Comparison of ENCODE assay signal across 22 cellular contexts in genomic region chr1:64842244-64842643, GRCh38.
DNase-seq lines count a peak whose midpoint lies in the region; ATAC-seq and TF ChIP-seq lines count a peak whose summit lies in the region.
"Had no signal": no experiment of that assay in that cellular context is flagged by ENCODE, and none has a peak within 500 bp of the region (broad histone marks: within the 10 kb centered on the region; RNA-seq: fewer than 3 reads in every experiment).

No MANE protein-coding gene starts in this region.

- TF ChIP-seq CTCF in breast epithelium (IDR thresholded peaks at IDR 0.05) (no peak), mammary epithelial cell (conservative IDR thresholded peaks at IDR 0.05 in 1 of 2, IDR thresholded peaks at IDR 0.05 in 1 of 2; ENCODE audit: extremely low read depth in 1 of 2, insufficient read depth in 1 of 2, low read depth in 1 of 2, low read length in 2 of 2) (no peak)

- H3K79me2 ChIP-seq in mammary epithelial cell (ENCODE audit: insufficient read depth, low read length) = no peaks in the 10 kb centered on the region

- H4K91ac ChIP-seq in mesenchymal stem cell (ENCODE audit: low read length) = no peak overlapping the region

- H3K27ac Mint-ChIP-seq in IgD-negative memory B cell (peak overlapping the region in 2 of 3 donors; percentile 13 to 47), T-helper 17 cell (peak overlapping the region; percentile 83)
- H3K27ac Mint-ChIP-seq: GM23338 had no signal

- no peak for TF ChIP-seq POLR2A in breast epithelium (IDR thresholded peaks at IDR 0.05)

- H3K4me3 ChIP-seq in breast epithelium (no peak overlapping the region), mammary epithelial cell (replicated peaks in 1 of 3; ENCODE audit: insufficient read depth in 1 of 3, low read depth in 2 of 3, low read length in 3 of 3) (no peak overlapping the region), mesenchymal stem cell (ENCODE audit: insufficient read depth in 1 of 2, low read depth in 1 of 2, low read length in 2 of 2) (no peak overlapping the region)
- H3K4me3 ChIP-seq: GM23338, K562 had no signal

- no peak overlapping the region for H2BK12ac ChIP-seq in mesenchymal stem cell (ENCODE audit: low read length in 2 of 2)

- H4K20me1 ChIP-seq in mammary epithelial cell (ENCODE audit: insufficient read depth, low read length) = no peaks in the 10 kb centered on the region

- dilution Hi-C loops in mammary epithelial cell (cut with HindIII; ENCODE audit: low sequenced_read_pairs) = no loop called here

- CTCF ChIA-PET in mammary epithelial cell (lab: Charles Lee; ENCODE audit: low non-redundant PET) = no interaction called here

- peak overlapping the region; percentile 12 to 20 for H3K27ac ChIP-seq in breast epithelium
- no peak overlapping the region for H3K27ac ChIP-seq in mammary epithelial cell (ENCODE audit: insufficient read depth, low read depth, low read length)
- H3K27ac ChIP-seq in mesenchymal stem cell (ENCODE audit: low read length, poor library complexity, severe bottlenecking) = no peak overlapping the region

- H3K9ac ChIP-seq in mammary epithelial cell (ENCODE audit: insufficient read depth, low read length) (no peak overlapping the region), mesenchymal stem cell (ENCODE audit: low read length) (peak overlapping the region; percentile 36)
- H3K9ac ChIP-seq: SK-N-SH had no signal

- no peak overlapping the region for H2AFZ ChIP-seq in mammary epithelial cell (ENCODE audit: low read depth, low read length)
- H2AFZ ChIP-seq in mesenchymal stem cell (ENCODE audit: low read depth, low read length) = no peak overlapping the region
- H2AFZ ChIP-seq: GM23338 had no signal

- in situ Hi-C loops in mammary epithelial cell (cut with MboI; ENCODE audit: low sequenced_read_pairs in 2 of 2) = no loop called here

- H3K4me1 Mint-ChIP-seq in IgD-negative memory B cell (peaks cover 4 to 14% (median 12%) of the 10 kb centered on the region in 3 donors), T-helper 17 cell (peaks cover 5% of the 10 kb centered on the region)

- no peak overlapping the region for H2BK120ac ChIP-seq in mesenchymal stem cell (ENCODE audit: low read depth, low read length)

- H2BK5ac ChIP-seq in mesenchymal stem cell (ENCODE audit: low read depth, low read length, poor library complexity, severe bottlenecking) = no peak overlapping the region

- no peak for ATAC-seq in T-helper 17 cell
- ATAC-seq: GM23338, HCT116, K562, Panc1, Right ventricle myocardium inferior had no signal

- no peaks in the 10 kb centered on the region for H3K4me1 ChIP-seq in breast epithelium
- no peaks in the 10 kb centered on the region for H3K4me1 ChIP-seq in mammary epithelial cell (ENCODE audit: insufficient read depth, low read length)
- H3K4me1 ChIP-seq in mesenchymal stem cell (ENCODE audit: control insufficient read depth, insufficient read depth, low read depth, low read length) = no peaks in the 10 kb centered on the region
- H3K4me1 ChIP-seq: BE2C had no signal

- no peak overlapping the region for H3K18ac ChIP-seq in mesenchymal stem cell (ENCODE audit: low read depth in 1 of 2, low read length in 2 of 2)

- H2BK15ac ChIP-seq in mesenchymal stem cell (ENCODE audit: low read depth, poor library complexity, severe bottlenecking) = no peak overlapping the region

- DNase-seq in breast epithelium (ENCODE audit: low spot score in 2 of 2) (no peak), mammary epithelial cell (no peak), T-helper 17 cell (no peak), mesenchymal stem cell (no peak), KG1 (lab: John Stamatoyannopoulos, UW) (no peak), NCI-H2171 treated with DMSO at 0.1 percent for 48 hours (lab: John Stamatoyannopoulos, UW) (no peak), occipital lobe (lab: John Stamatoyannopoulos, UW) (no peak)
- DNase-seq: BE2C; CD8-positive, alpha-beta memory T cell; DMS53; EL; NCI-H1694 treated with DMSO at 0.1 percent for 48 hours; NCI-H510A; NCI-H748 treated with DMSO at 0.1 percent for 48 hours; NK-92 treated with Interleukin-12 subunit alpha and Interleukin-12 subunit beta, amount 100 ng/mL, for 24 hours; SK-N-SH had no signal

- H3K27me3 ChIP-seq in breast epithelium (no peaks in the 10 kb centered on the region), mammary epithelial cell (ENCODE audit: insufficient read depth, low read length) (no peaks in the 10 kb centered on the region), mesenchymal stem cell (ENCODE audit: control insufficient read depth in 1 of 2, insufficient read depth in 1 of 2, low read length in 2 of 2) (no peaks in the 10 kb centered on the region)
- H3K27me3 ChIP-seq: BE2C had no signal

- no peaks in the 10 kb centered on the region for H3K9me3 Mint-ChIP-seq in IgD-negative memory B cell
- H3K9me3 Mint-ChIP-seq: CD8-positive, alpha-beta memory T cell; GM23338 had no signal

- no peaks in the 10 kb centered on the region for H3K9me3 ChIP-seq in breast epithelium
- no peaks in the 10 kb centered on the region for H3K9me3 ChIP-seq in mammary epithelial cell (replicated peaks; ENCODE audit: insufficient read depth, low read length)
- H3K9me3 ChIP-seq in T-helper 17 cell (ENCODE audit: control insufficient read depth, low read length, poor library complexity, severe bottlenecking) = no peaks in the 10 kb centered on the region
- no peaks in the 10 kb centered on the region for H3K9me3 ChIP-seq in mesenchymal stem cell (ENCODE audit: control insufficient read depth, low read length)
- H3K9me3 ChIP-seq: BE2C, SK-N-SH had no signal

- H3K36me3 Mint-ChIP-seq in IgD-negative memory B cell = peaks cover 2% of the 10 kb centered on the region
- H3K36me3 Mint-ChIP-seq in T-helper 17 cell (ENCODE audit: low read depth) = peaks cover 6% of the 10 kb centered on the region

- peaks cover 2% of the 10 kb centered on the region for H3K27me3 Mint-ChIP-seq in IgD-negative memory B cell
- H3K27me3 Mint-ChIP-seq in T-helper 17 cell = no peaks in the 10 kb centered on the region
- H3K27me3 Mint-ChIP-seq: CD8-positive, alpha-beta memory T cell had no signal

- peaks cover 5% of the 10 kb centered on the region for H3K79me1 ChIP-seq in mesenchymal stem cell (replicated peaks; ENCODE audit: low read length, poor library complexity, severe bottlenecking)

- no peaks in the 10 kb centered on the region for H3K36me3 ChIP-seq in breast epithelium
- peaks cover 9% of the 10 kb centered on the region for H3K36me3 ChIP-seq in mammary epithelial cell (ENCODE audit: insufficient read depth, low read length)
- peaks cover 66 to 90% of the 10 kb centered on the region in 2 experiments for H3K36me3 ChIP-seq in mesenchymal stem cell (ENCODE audit: control insufficient read depth in 1 of 2, insufficient read depth in 2 of 2, low read depth in 1 of 2, low read length in 2 of 2)
- H3K36me3 ChIP-seq: BE2C had no signal

- no peak overlapping the region for H3K23ac ChIP-seq in mesenchymal stem cell (ENCODE audit: low read length in 2 of 2)

- H4K8ac ChIP-seq in mesenchymal stem cell (ENCODE audit: low read length) = no peak overlapping the region

- no peak overlapping the region for H3K4me2 ChIP-seq in mammary epithelial cell (ENCODE audit: insufficient read depth, low read depth, low read length)
- no peak overlapping the region for H3K4me2 ChIP-seq in mesenchymal stem cell (ENCODE audit: low read length, poor library complexity, severe bottlenecking)
- H3K4me2 ChIP-seq: GM23338, SK-N-SH had no signal

- peak overlapping the region in 1 of 4 donors; percentile 23 for H3K4me3 Mint-ChIP-seq in IgD-negative memory B cell
- H3K4me3 Mint-ChIP-seq in T-helper 17 cell = no peak overlapping the region
- H3K4me3 Mint-ChIP-seq: CD8-positive, alpha-beta memory T cell; GM23338 had no signal

- no CpG with 5 or more reads among the region's 3 CpGs for WGBS in mammary epithelial cell (ENCODE audit: low coverage, missing lambda C conversion rate)
- WGBS in mesenchymal stem cell = 98% methylated on average over 3 of the region's 3 CpGs

- no peak overlapping the region for H3K14ac ChIP-seq in mesenchymal stem cell (ENCODE audit: low read length in 2 of 2)

- intact Hi-C loops in breast epithelium (cut with DNase I; ENCODE audit: low total_unique reads) = no loop called here
- intact Hi-C loops in mammary epithelial cell (cut with micrococcal nuclease) = loop anchor here (5.0 kb wide), 1 partner anchor 125 kb away; the partner anchor contains the start of gene JAK1

- no peak overlapping the region for H2AK5ac ChIP-seq in mesenchymal stem cell (ENCODE audit: low read length, severe bottlenecking)

- no TSS peak for BruUV-seq in mammary epithelial cell (replicated peaks; lab: Mats Ljungman, UMichigan)

- no peak overlapping the region for H3K4ac ChIP-seq in mesenchymal stem cell (ENCODE audit: low read depth in 1 of 2, low read length in 2 of 2)

Comparison
In these comparisons a context has a peak if more than half of its experiments do, and no peak if none do; other contexts are left out.
1. H3K27ac ChIP-seq: peak in breast epithelium (2 of 2); none in mammary epithelial cell (single experiment) and mesenchymal stem cell (single experiment).